23 cellular contexts compared by ENCODE assay signal in the genomic region with DNA sequence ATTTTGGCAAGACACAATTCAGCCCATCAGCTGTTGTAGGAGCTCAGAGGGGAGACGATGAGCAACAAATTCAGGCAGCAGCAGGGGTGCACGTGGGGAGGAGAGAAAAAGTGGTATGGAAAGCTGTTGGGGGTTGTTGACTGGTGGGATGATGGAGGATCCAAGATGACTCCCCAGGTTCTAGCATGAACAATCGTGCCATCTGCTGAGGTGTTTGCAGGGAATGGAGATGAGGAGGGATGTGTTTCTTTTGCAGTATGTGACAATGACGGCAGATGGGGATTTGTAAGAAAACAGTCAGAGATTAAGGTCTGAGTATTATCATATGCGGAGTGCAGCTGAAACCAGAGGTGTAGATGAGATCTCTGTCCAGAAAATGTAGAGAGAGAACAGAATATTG.
A peak's percentile ranks its signal among the peaks of the same experiment; 100 is the strongest.
DNase-seq lines count a peak whose midpoint lies in the region; ATAC-seq and TF ChIP-seq lines count a peak whose summit lies in the region.
"Had no signal": no experiment of that assay in that cellular context is flagged by ENCODE, and none has a peak within 500 bp of the region (broad histone marks: within the 10 kb centered on the region; RNA-seq: fewer than 3 reads in every experiment).

No MANE protein-coding gene starts in this region.

- H3K9me1 ChIP-seq in IMR-90 (ENCODE audit: insufficient read depth, low read length): peaks cover 9% of the 10 kb centered on the region

- no peaks in the 10 kb centered on the region for H3K27me3 Mint-ChIP-seq in stimulated activated naive B cell treated with anti-CD40 and anti-IgM and Interleukin-4, amounts not matched to agents 10 μg/mL and 1 μg/mL and 100 μg/mL, for 72 hours
- H3K27me3 Mint-ChIP-seq: CD4-positive, alpha-beta T cell had no signal

- H3K4ac ChIP-seq in IMR-90 (ENCODE audit: low read depth, low read length): no peak overlapping the region
- H3K4ac ChIP-seq in trophoblast cell (ENCODE audit: low read depth, low read length): no peak overlapping the region

- H3K4me3 Mint-ChIP-seq in stimulated activated naive B cell treated with anti-CD40 and anti-IgM and Interleukin-4, amounts not matched to agents 10 μg/mL and 1 μg/mL and 100 μg/mL, for 72 hours: no peak overlapping the region
- H3K4me3 Mint-ChIP-seq: CD4-positive, alpha-beta T cell; GM23338 had no signal

- peaks cover 11% of the 10 kb centered on the region for H3K4me1 ChIP-seq in IMR-90 (ENCODE audit: control insufficient read depth, insufficient read depth, low read length)
- H3K4me1 ChIP-seq in trophoblast cell (ENCODE audit: control insufficient read depth in 1 of 2, insufficient read depth in 2 of 2, low read length in 2 of 2): peaks cover 7 to 11% of the 10 kb centered on the region in 2 experiments
- H3K4me1 ChIP-seq in colonic mucosa: no peaks in the 10 kb centered on the region
- H3K4me1 ChIP-seq: BLaER1, Caco-2 had no signal

- no peak overlapping the region for H2AK9ac ChIP-seq in IMR-90 (replicated peaks; ENCODE audit: low read depth, low read length, poor library complexity)

- no peak overlapping the region for H2BK12ac ChIP-seq in trophoblast cell (ENCODE audit: low read length)

- H2BK120ac ChIP-seq in IMR-90 (ENCODE audit: low read depth, low read length) (no peak overlapping the region), trophoblast cell (ENCODE audit: insufficient read depth, low read length, poor library complexity) (no peak overlapping the region)

- H4K8ac ChIP-seq in IMR-90 (ENCODE audit: low read depth in 2 of 2, low read length in 2 of 2) (no peak overlapping the region), trophoblast cell (ENCODE audit: low read depth, low read length) (no peak overlapping the region)

- no peak overlapping the region for H4K91ac ChIP-seq in IMR-90 (ENCODE audit: insufficient read depth, low read depth, low read length)
- no peak overlapping the region for H4K91ac ChIP-seq in trophoblast cell (ENCODE audit: low read depth, low read length)

- no peaks in the 10 kb centered on the region for H3K9me3 ChIP-seq in IMR-90 (ENCODE audit: control insufficient read depth, insufficient read depth, low read length)
- no peaks in the 10 kb centered on the region for H3K9me3 ChIP-seq in trophoblast cell (ENCODE audit: insufficient read depth, low read depth, low read length)
- no peaks in the 10 kb centered on the region for H3K9me3 ChIP-seq in colonic mucosa
- H3K9me3 ChIP-seq: BLaER1, Caco-2 had no signal

- no peaks in the 10 kb centered on the region for H4K20me1 ChIP-seq in IMR-90 (ENCODE audit: insufficient read depth, low read length)
- H4K20me1 ChIP-seq: BLaER1 had no signal

- H3K23ac ChIP-seq in IMR-90 (ENCODE audit: low read depth, low read length) (no peak overlapping the region), trophoblast cell (ENCODE audit: low read length) (no peak overlapping the region)

- TF ChIP-seq RAD21 in IMR-90 (IDR thresholded peaks at IDR 0.05; ENCODE audit: low read length): no peak

- CTCF ChIA-PET in IMR-90 (lab: Yijun Ruan, JAX): no interaction called here

- BruUV-seq in IMR-90 (replicated peaks; lab: Mats Ljungman, UMichigan): no TSS peak

- H3K4me3 ChIP-seq in IMR-90 (ENCODE audit: insufficient read depth, low read depth, low read length) (no peak overlapping the region), trophoblast cell (ENCODE audit: low read depth, low read length) (no peak overlapping the region), colonic mucosa (no peak overlapping the region)
- H3K4me3 ChIP-seq: BLaER1, GM23338 had no signal

- H3K36me3 ChIP-seq in IMR-90 (ENCODE audit: control insufficient read depth, insufficient read depth, low read length) (peaks cover 12% of the 10 kb centered on the region), trophoblast cell (ENCODE audit: control insufficient read depth in 1 of 2, insufficient read depth in 2 of 2, low read length in 2 of 2) (peaks cover 0 to 4% of the 10 kb centered on the region in 2 experiments), colonic mucosa (no peaks in the 10 kb centered on the region)

- ATAC-seq in IMR-90 (ENCODE audit: low read depth) (no peak), GM19328 (IDR thresholded peaks at IDR 0.05; ENCODE audit: unreplicated experiment) (no peak)
- no peak for ATAC-seq in stimulated activated naive B cell treated with anti-CD40 and anti-IgM and Interleukin-4, amounts not matched to agents 10 μg/mL and 1 μg/mL and 100 μg/mL, for 72 hours (replicated peaks)
- ATAC-seq: GM23338, Panc1, SK-N-SH treated with all-trans-retinoic acid at 6 μM for 48 hours had no signal

- no peak overlapping the region for H4K12ac ChIP-seq in trophoblast cell (ENCODE audit: low read depth, low read length)

- POLR2A ChIA-PET in IMR-90 (lab: Charles Lee; ENCODE audit: unreplicated experiment): no interaction called here

- no peaks in the 10 kb centered on the region for H3K79me2 ChIP-seq in trophoblast cell (ENCODE audit: control insufficient read depth, insufficient read depth, low read length, poor library complexity)

- no peak for TF ChIP-seq POLR2A in IMR-90 (IDR thresholded peaks at IDR 0.05; ENCODE audit: low read depth, low read length)

- dilution Hi-C loops in IMR-90 (cut with HindIII; ENCODE audit: low sequenced_read_pairs, unreplicated experiment): no loop called here

- no peaks in the 10 kb centered on the region for H3K27me3 ChIP-seq in IMR-90 (ENCODE audit: control insufficient read depth, insufficient read depth, low read length)
- no peaks in the 10 kb centered on the region for H3K27me3 ChIP-seq in trophoblast cell (ENCODE audit: insufficient read depth, low read length)
- H3K27me3 ChIP-seq in colonic mucosa: no peaks in the 10 kb centered on the region
- H3K27me3 ChIP-seq: BLaER1 had no signal

- no peaks in the 10 kb centered on the region for H3K9me3 Mint-ChIP-seq in stimulated activated naive B cell treated with anti-CD40 and anti-IgM and Interleukin-4, amounts not matched to agents 10 μg/mL and 1 μg/mL and 100 μg/mL, for 72 hours
- H3K9me3 Mint-ChIP-seq: CD4-positive, alpha-beta T cell; GM23338 had no signal

- H3K79me1 ChIP-seq in IMR-90 (ENCODE audit: low read depth in 1 of 2, low read length in 2 of 2) (peaks cover 0 to 5% of the 10 kb centered on the region in 2 experiments; a peak in 1 of 4 replicates), trophoblast cell (ENCODE audit: low read length) (peaks cover 8% of the 10 kb centered on the region)

- in situ Hi-C loops in IMR-90 (cut with MboI; ENCODE audit: low sequenced_read_pairs): no loop called here

- WGBS in IMR-90 (ENCODE audit: extremely low coverage in 2 of 2, insufficient read length in 1 of 2), 2 experiments: 49% methylated on average over 3 of the region's 5 CpGs; no CpG with 5 or more reads in 1 of the 2 experiments
- no CpG with 5 or more reads among the region's 5 CpGs for WGBS in trophoblast cell (ENCODE audit: extremely low coverage, insufficient coverage, insufficient read length)

- peaks cover 50 to 83% of the 10 kb centered on the region in 2 donors for H3K36me3 Mint-ChIP-seq in stimulated activated naive B cell treated with anti-CD40 and anti-IgM and Interleukin-4, amounts not matched to agents 10 μg/mL and 1 μg/mL and 100 μg/mL, for 72 hours

- H3K9ac ChIP-seq in IMR-90 (ENCODE audit: low read depth, low read length): no peak overlapping the region
- no peak overlapping the region for H3K9ac ChIP-seq in trophoblast cell (ENCODE audit: low read length)
- H3K9ac ChIP-seq in colonic mucosa (ENCODE audit: low read depth in 2 of 2, low read length in 2 of 2): no peak overlapping the region
- H3K9ac ChIP-seq: BLaER1 had no signal

- H3K27ac ChIP-seq in IMR-90 (ENCODE audit: insufficient read depth, low read length) (no peak overlapping the region), trophoblast cell (ENCODE audit: low read depth, low read length) (no peak overlapping the region), colonic mucosa (no peak overlapping the region)
- H3K27ac ChIP-seq: BLaER1 had no signal

- peak overlapping the region; percentile 1 for H3K27ac Mint-ChIP-seq in stimulated activated naive B cell treated with anti-CD40 and anti-IgM and Interleukin-4, amounts not matched to agents 10 μg/mL and 1 μg/mL and 100 μg/mL, for 72 hours
- H3K27ac Mint-ChIP-seq: CD4-positive, alpha-beta T cell; GM23338 had no signal

- intact Hi-C loops in IMR-90 (cut with micrococcal nuclease) (no loop called here), colonic mucosa (cut with DNase I) (no loop called here)

- DNase-seq in IMR-90: no peak
- peak; percentile 42 for DNase-seq in NCI-H82 treated with DMSO at 0.1 percent for 48 hours (lab: John Stamatoyannopoulos, UW; ENCODE audit: unreplicated experiment)
- DNase-seq in cerebellum (ENCODE audit: low spot score): peak; percentile 43
- DNase-seq in stimulated activated naive B cell treated with anti-CD40 and anti-IgM and Interleukin-4, amounts not matched to agents 10 μg/mL and 1 μg/mL and 100 μg/mL, for 72 hours: no peak
- no peak for DNase-seq in trophoblast cell
- DNase-seq in colonic mucosa: no peak
- DNase-seq: ACHN; Caco-2; CD4-positive, alpha-beta T cell; DMS153; HCEC 1CT; Kasumi-1; NCI-H1417; NCI-H1694 treated with DMSO at 0.1 percent for 48 hours; NCI-H2081 treated with DMSO at 0.1 percent for 48 hours; NCI-H446 treated with DMSO at 0.1 percent for 48 hours; NCI-H748 treated with DMSO at 0.1 percent for 48 hours; SIG-M5 had no signal

- H2BK5ac ChIP-seq in IMR-90 (ENCODE audit: low read depth, low read length, poor library complexity, severe bottlenecking): no peak overlapping the region
- H2BK5ac ChIP-seq in trophoblast cell (ENCODE audit: low read depth, low read length, poor library complexity): no peak overlapping the region

- TF ChIP-seq CTCF in IMR-90 (conservative IDR thresholded peaks at IDR 0.05; ENCODE audit: low read depth, low read length) (no peak), colonic mucosa (IDR thresholded peaks at IDR 0.05) (no peak)

- no peak overlapping the region for H3K4me2 ChIP-seq in IMR-90 (ENCODE audit: low read depth, low read length)
- no peak overlapping the region for H3K4me2 ChIP-seq in trophoblast cell (ENCODE audit: low read length)
- H3K4me2 ChIP-seq: BLaER1, GM23338 had no signal

- H3K4me1 Mint-ChIP-seq in stimulated activated naive B cell treated with anti-CD40 and anti-IgM and Interleukin-4, amounts not matched to agents 10 μg/mL and 1 μg/mL and 100 μg/mL, for 72 hours: peaks cover 0 to 8% of the 10 kb centered on the region in 2 donors

- H2BK20ac ChIP-seq in IMR-90 (ENCODE audit: low read depth, low read length): no peak overlapping the region

- H2AK5ac ChIP-seq in IMR-90 (ENCODE audit: low read depth, low read length) (no peak overlapping the region), trophoblast cell (ENCODE audit: low read length) (no peak overlapping the region)

- H3K18ac ChIP-seq in IMR-90 (ENCODE audit: low read depth, low read length) (no peak overlapping the region), trophoblast cell (ENCODE audit: low read length) (no peak overlapping the region)

- H3K14ac ChIP-seq in IMR-90 (replicated peaks; ENCODE audit: low read depth, low read length) (peak overlapping the region; percentile 6; the same call in 1 of the 2 replicates), trophoblast cell (ENCODE audit: low read length) (no peak overlapping the region)

- H4K5ac ChIP-seq in IMR-90 (ENCODE audit: low read depth, low read length): no peak overlapping the region

- H2BK15ac ChIP-seq in IMR-90 (ENCODE audit: low read depth, low read length): no peak overlapping the region

- H3K56ac ChIP-seq in IMR-90 (ENCODE audit: extremely low read depth, insufficient read depth, low read length): no peak overlapping the region

- H2AFZ ChIP-seq in IMR-90 (replicated peaks; ENCODE audit: low read length, poor library complexity): no peak overlapping the region
- H2AFZ ChIP-seq in trophoblast cell (ENCODE audit: insufficient read depth, low read length, poor library complexity): no peak overlapping the region
- H2AFZ ChIP-seq: GM23338 had no signal

Comparison
In these comparisons a context has a peak if more than half of its experiments do, and no peak if none do; other contexts are left out.
1. DNase-seq: peak in NCI-H82 treated with DMSO at 0.1 percent for 48 hours (single experiment) and cerebellum (single experiment); none in IMR-90 (single experiment), stimulated activated naive B cell treated with anti-CD40 and anti-IgM and Interleukin-4, amounts not matched to agents 10 μg/mL and 1 μg/mL and 100 μg/mL, for 72 hours (single experiment), trophoblast cell (0 of 2) and colonic mucosa (single experiment).